ENCODE assay signal across 18 cellular contexts in genomic region chr19:32197896-32198882, GRCh38.
A peak's percentile ranks its signal among the peaks of the same experiment; 100 is the strongest.
DNase-seq lines count a peak whose midpoint lies in the region; ATAC-seq and TF ChIP-seq lines count a peak whose summit lies in the region.
"Had no signal": no experiment of that assay in that cellular context is flagged by ENCODE, and none has a peak within 500 bp of the region (broad histone marks: within the 10 kb centered on the region; RNA-seq: fewer than 3 reads in every experiment).

No MANE protein-coding gene starts in this region.

- H3K4me1 ChIP-seq in esophagus muscularis mucosa (no peaks in the 10 kb centered on the region), spleen (peaks cover 0 to 10% (median 0%) of the 10 kb centered on the region in 6 donors)

- TF ChIP-seq POLR2A in esophagus muscularis mucosa (IDR thresholded peaks at IDR 0.05; ENCODE audit: low read depth): no peak
- no peak for TF ChIP-seq POLR2A in spleen (IDR thresholded peaks at IDR 0.05)

- H3K27me3 ChIP-seq in esophagus muscularis mucosa (peaks cover 0 to 47% (median 0%) of the 10 kb centered on the region in 4 donors), spleen (replicated peaks in 1 of 7) (peaks cover 0 to 31% (median 0%) of the 10 kb centered on the region in 7 donors)

- H3K27ac ChIP-seq in esophagus muscularis mucosa (replicated peaks in 1 of 4) (no peak overlapping the region), spleen (no peak overlapping the region), coronary artery (no peak overlapping the region)

- H3K36me3 ChIP-seq in esophagus muscularis mucosa: no peaks in the 10 kb centered on the region
- H3K36me3 ChIP-seq in spleen: no peaks in the 10 kb centered on the region

- no peak for TF ChIP-seq CTCF in esophagus muscularis mucosa (IDR thresholded peaks at IDR 0.05)
- no peak for TF ChIP-seq CTCF in spleen (IDR thresholded peaks at IDR 0.05 in 8 of 11, conservative IDR thresholded peaks at IDR 0.05 in 3 of 11)
- TF ChIP-seq CTCF in coronary artery (IDR thresholded peaks at IDR 0.05): no peak

- H3K9me3 ChIP-seq in esophagus muscularis mucosa (no peaks in the 10 kb centered on the region), spleen (peaks cover 0 to 18% (median 0%) of the 10 kb centered on the region in 8 donors)

- 74% methylated on average over 11 of the region's 13 CpGs for WGBS in esophagus muscularis mucosa
- WGBS in spleen, 5 donors: 74 to 84% (median 76%) methylated on average over 13 of the region's 13 CpGs

- no peak for ATAC-seq in HG03039 (IDR thresholded peaks at IDR 0.05; ENCODE audit: unreplicated experiment)
- ATAC-seq: GM23338, HCT116 had no signal

- intact Hi-C loops in esophagus muscularis mucosa (cut with DNase I): no loop called here
- intact Hi-C loops in spleen (cut with DNase I; ENCODE audit: low total_unique reads): no loop called here

- TF ChIP-seq EP300 in esophagus muscularis mucosa (IDR thresholded peaks at IDR 0.05): no peak

- H3K4me3 ChIP-seq in esophagus muscularis mucosa (no peak overlapping the region), spleen (no peak overlapping the region), coronary artery (no peak overlapping the region)
- H3K4me3 ChIP-seq: GM23338 had no signal

- DNase-seq in esophagus muscularis mucosa (ENCODE audit: extremely low spot score): peak; percentile 89
- DNase-seq in mesenteric fat pad (ENCODE audit: low spot score): peak; percentile 78
- peak; percentile 36 for DNase-seq in spleen
- no peak for DNase-seq in KBM-7
- no peak for DNase-seq in anterior cingulate cortex (lab: John Stamatoyannopoulos, UW)
- DNase-seq in coronary artery (ENCODE audit: low spot score): no peak
- DNase-seq: C1 segment of cervical spinal cord; Calu3; CD4-positive, alpha-beta memory T cell; COR-L47; DMS53; DMS79 treated with DMSO at 0.1 percent for 48 hours; GF-D8; H9; HFFc6 had no signal

- in situ Hi-C loops in KBM-7 (cut with MboI; ENCODE audit: low pct_unique_long_range_greater_than_20kb, low sequenced_read_pairs): no loop called here

Comparison
In these comparisons a context has a peak if more than half of its experiments do, and no peak if none do; other contexts are left out.
1. DNase-seq: peak in esophagus muscularis mucosa (single experiment), mesenteric fat pad (single experiment) and spleen (single experiment); none in KBM-7 (single experiment), anterior cingulate cortex (0 of 58) and coronary artery (single experiment).